30 cellular contexts compared by ENCODE assay signal in genomic region chr7:17988858-17989257, GRCh38. TPM values are rescaled to one million over a fixed set of nuclear protein-coding genes. Genes with fewer than 3 reads are reported as not detected.
"Had no signal": no experiment of that assay in that cellular context is flagged by ENCODE, and none has a peak within 500 bp of the region (broad histone marks: within the 10 kb centered on the region; RNA-seq: fewer than 3 reads in every experiment).

No MANE protein-coding gene starts in this region.

- H3K9me2 ChIP-seq: SK-N-SH had no signal

- ATAC-seq: activated T-helper 17 cell treated with anti-CD3 and anti-CD28 coated beads, Interleukin-2, amount 50 U/mL, for 72 hours; Panc1 had no signal

- H3K9me3 ChIP-seq: colonic mucosa, SJCRH30, SK-N-SH had no signal

- H3K9me3 Mint-ChIP-seq: activated CD4-positive, alpha-beta memory T cell treated with anti-CD3 and anti-CD28 coated beads for 36 hours; activated CD4-positive, alpha-beta T cell treated with anti-CD3 and anti-CD28 coated beads, Interleukin-2, amount 10 ng/mL, durations not matched to agents 7 days and 5 days; activated naive CD4-positive, alpha-beta T cell treated with anti-CD3 and anti-CD28 coated beads for 36 hours had no signal

- H3K4me2 ChIP-seq: SK-N-SH had no signal

- H3K27ac ChIP-seq: colonic mucosa, RWPE1, SJCRH30, VCaP had no signal

- H3K4me3 Mint-ChIP-seq: activated CD4-positive, alpha-beta memory T cell treated with anti-CD3 and anti-CD28 coated beads for 36 hours; activated CD4-positive, alpha-beta T cell treated with anti-CD3 and anti-CD28 coated beads, Interleukin-2, amount 10 ng/mL, durations not matched to agents 7 days and 5 days; activated naive CD4-positive, alpha-beta T cell treated with anti-CD3 and anti-CD28 coated beads for 36 hours; activated naive CD8-positive, alpha-beta T cell; activated T-helper 17 cell treated with anti-CD3 and anti-CD28 coated beads, Interleukin-2, amount 50 U/mL, for 72 hours had no signal

- H3K4me3 ChIP-seq: colonic mucosa, SJCRH30 had no signal

- H3K36me3 Mint-ChIP-seq: activated CD4-positive, alpha-beta memory T cell treated with anti-CD3 and anti-CD28 coated beads for 36 hours; activated naive CD8-positive, alpha-beta T cell had no signal

- H3K36me3 ChIP-seq: colonic mucosa, SJCRH30 had no signal

- H3K4me1 Mint-ChIP-seq: activated CD4-positive, alpha-beta T cell treated with anti-CD3 and anti-CD28 coated beads, Interleukin-2, amount 10 ng/mL, durations not matched to agents 7 days and 5 days had no signal

- H3K27me3 ChIP-seq: colonic mucosa, SJCRH30 had no signal

- DNase-seq: activated CD4-positive, alpha-beta memory T cell treated with anti-CD3 and anti-CD28 coated beads for 36 hours; activated CD4-positive, alpha-beta T cell treated with anti-CD3 and anti-CD28 coated beads, Interleukin-2, amount 10 ng/mL, durations not matched to agents 7 days and 5 days; activated CD4-positive, CD25-positive, alpha-beta regulatory T cell; activated CD8-positive, alpha-beta memory T cell treated with anti-CD3 and anti-CD28 coated beads for 24 hours; activated gamma-delta T cell; activated naive CD4-positive, alpha-beta T cell treated with anti-CD3 and anti-CD28 coated beads for 36 hours; activated T-cell treated with anti-CD3 and anti-CD28 coated beads for 4 hours; activated T-cell treated with anti-CD3 and anti-CD28 coated beads, Interleukin-2, amount 50 U/mL, for 48 hours; NCI-H1092; NCI-H1417 treated with DMSO at 0.1 percent for 48 hours; NCI-H1694; NCI-H2029 treated with DMSO at 0.1 percent for 48 hours; NCI-H446; NCI-H524; NCI-H82; Right ventricle myocardium superior; SJCRH30; SK-N-SH; T-helper 1 cell had no signal

- H3K9ac ChIP-seq: SK-N-SH had no signal

- H3K4me1 ChIP-seq: SJCRH30 had no signal

- H3K27ac Mint-ChIP-seq: activated CD4-positive, alpha-beta memory T cell treated with anti-CD3 and anti-CD28 coated beads for 36 hours; activated CD4-positive, alpha-beta T cell treated with anti-CD3 and anti-CD28 coated beads, Interleukin-2, amount 10 ng/mL, durations not matched to agents 7 days and 5 days; activated naive CD4-positive, alpha-beta T cell treated with anti-CD3 and anti-CD28 coated beads for 36 hours; activated naive CD8-positive, alpha-beta T cell; activated T-helper 17 cell treated with anti-CD3 and anti-CD28 coated beads, Interleukin-2, amount 50 U/mL, for 72 hours had no signal

RNA-seq across cellular contexts. Expression of gene PRPS1L1, which starts 38.8 kb away (rescaled TPM):
- total RNA-seq: activated CD4-positive, alpha-beta memory T cell treated with anti-CD3 and anti-CD28 coated beads for 36 hours; activated CD4-positive, alpha-beta T cell treated with anti-CD3 and anti-CD28 coated beads, Interleukin-2, amount 10 ng/mL, durations not matched to agents 7 days and 5 days; activated naive CD4-positive, alpha-beta T cell treated with anti-CD3 and anti-CD28 coated beads for 36 hours; activated T-helper 17 cell treated with anti-CD3 and anti-CD28 coated beads, Interleukin-2, amount 50 U/mL, for 72 hours; cerebellum; colonic mucosa; LHCN-M2; MCF 10A; OCI-LY7; Right ventricle myocardium superior; SJCRH30; T-helper 2 cell treated with Interferon-gamma antibody and Interleukin-4, amounts not matched to agents 100 ng/mL and 5 ng/mL, for 36 hours had no signal
- polyA plus RNA-seq: SK-N-SH had no signal
